ENCODE assay signal across 8 cellular contexts in genomic region chr10:43407576-43408330, GRCh38. TPM values are rescaled to one million over a fixed set of nuclear protein-coding genes. Genes with fewer than 3 reads are reported as not detected.
DNase-seq lines count a peak whose midpoint lies in the region; ATAC-seq and TF ChIP-seq lines count a peak whose summit lies in the region.

No MANE protein-coding gene starts in this region.

- H3K4me1 Mint-ChIP-seq in GM23338 (peaks cover 28% of the 10 kb centered on the region), glutamatergic neuron (ENCODE audit: low read depth, unreplicated experiment) (peaks cover 6% of the 10 kb centered on the region)

- peaks cover 33% of the 10 kb centered on the region for H3K4me1 ChIP-seq in GM23338 (ENCODE audit: insufficient read depth)
- H3K4me1 ChIP-seq in ovary (ENCODE audit: insufficient read depth), result peaks cover 8% of the 10 kb centered on the region
- H3K4me1 ChIP-seq in thyroid gland, result peaks cover 21 to 37% of the 10 kb centered on the region in 2 donors

- peaks cover 65% of the 10 kb centered on the region for H3K79me2 ChIP-seq in GM23338 (replicated peaks; ENCODE audit: insufficient read depth)

- H3K9me3 Mint-ChIP-seq in GM23338, result peaks cover 5% of the 10 kb centered on the region; the same call in 1 of the 3 replicates
- H3K9me3 Mint-ChIP-seq in activated naive CD4-positive, alpha-beta T cell treated with anti-CD3 and anti-CD28 coated beads, Interleukin-2, amount 50 U/mL, for 72 hours, result no peaks in the 10 kb centered on the region
- peaks cover 6% of the 10 kb centered on the region for H3K9me3 Mint-ChIP-seq in glutamatergic neuron (ENCODE audit: unreplicated experiment)

- ATAC-seq in GM23338, result peak; percentile 22
- ATAC-seq in activated naive CD4-positive, alpha-beta T cell treated with anti-CD3 and anti-CD28 coated beads, Interleukin-2, amount 50 U/mL, for 72 hours, result peak; percentile 55 to 56

- H3K27me3 Mint-ChIP-seq in GM23338 (ENCODE audit: insufficient read depth, low read depth, poor library complexity) (peaks cover 25% of the 10 kb centered on the region), glutamatergic neuron (ENCODE audit: unreplicated experiment) (peaks cover 3% of the 10 kb centered on the region)

- TF ChIP-seq CTCF in GM23338 (conservative IDR thresholded peaks at IDR 0.05; ENCODE audit: low read depth in 2 of 2) (peak; percentile 24), glutamatergic neuron (IDR thresholded peaks at IDR 0.05; ENCODE audit: partially characterized antibody, unreplicated experiment) (peak; percentile 58), ovary (IDR thresholded peaks at IDR 0.05) (peak in 2 of 3 donors; percentile 31 to 45), thyroid gland (IDR thresholded peaks at IDR 0.05) (peak in 4 of 6 experiments; percentile 14 to 21 (median 19))

- DNase-seq in GF-D8 (lab: John Stamatoyannopoulos, UW) (peak; percentile 82), GM23338 (ENCODE audit: low spot score) (peak; percentile 86), Kasumi-1 (lab: John Stamatoyannopoulos, UW) (peak; percentile 95), SK-N-DZ (ENCODE audit: low spot score) (peak; percentile 79), glutamatergic neuron (peak; percentile 77), ovary (peak; percentile 91 to 95 (median 92)), thyroid gland (peak; percentile 93 to 96)
- DNase-seq in activated naive CD4-positive, alpha-beta T cell treated with anti-CD3 and anti-CD28 coated beads, Interleukin-2, amount 50 U/mL, for 72 hours (ENCODE audit: low spot score in 2 of 2), result peak; percentile 87

- H3K9me2 ChIP-seq in GM23338 (ENCODE audit: insufficient read depth), result no peaks in the 10 kb centered on the region

- H3K9me3 ChIP-seq in ovary (no peaks in the 10 kb centered on the region), thyroid gland (no peaks in the 10 kb centered on the region)

- H3F3A ChIP-seq in GM23338 (replicated peaks; ENCODE audit: low read depth), result 0 out of 2 replicates have a peak, but pooled peaks cover 5% of the 10 kb centered on the region

- H3K36me3 Mint-ChIP-seq in GM23338 (ENCODE audit: low read depth), result peaks cover 30% of the 10 kb centered on the region
- peaks cover 57 to 59% of the 10 kb centered on the region in 2 donors for H3K36me3 Mint-ChIP-seq in activated naive CD4-positive, alpha-beta T cell treated with anti-CD3 and anti-CD28 coated beads, Interleukin-2, amount 50 U/mL, for 72 hours
- no peaks in the 10 kb centered on the region for H3K36me3 Mint-ChIP-seq in glutamatergic neuron (ENCODE audit: unreplicated experiment)

- no peaks in the 10 kb centered on the region for H3K27me3 ChIP-seq in GM23338 (ENCODE audit: insufficient read depth)
- H3K27me3 ChIP-seq in ovary, result no peaks in the 10 kb centered on the region
- H3K27me3 ChIP-seq in thyroid gland, result no peaks in the 10 kb centered on the region

- TF ChIP-seq POLR2A in ovary (IDR thresholded peaks at IDR 0.05) (peak; percentile 74), thyroid gland (IDR thresholded peaks at IDR 0.05) (peak in 1 of 2 donors; percentile 61)

- H3K4me3 ChIP-seq in GM23338 (peak overlapping the region; percentile 86), ovary (peak overlapping the region; percentile 66), thyroid gland (replicated peaks in 1 of 3) (peak overlapping the region; percentile 58 to 72 (median 67))

- 0 out of 2 replicates have a peak, but pooled peaks cover 8% of the 10 kb centered on the region for H3K36me3 ChIP-seq in GM23338 (ENCODE audit: insufficient read depth)
- H3K36me3 ChIP-seq in ovary, result no peaks in the 10 kb centered on the region
- no peaks in the 10 kb centered on the region for H3K36me3 ChIP-seq in thyroid gland

- intact Hi-C loops in ovary (cut with DNase I), result loop anchor here in 1 of 4 donors (2.0 kb wide), 1 partner anchor 13 kb away; no protein-coding TSS in a partner anchor
- intact Hi-C loops in thyroid gland (cut with DNase I), result no loop called here

- H3K27ac ChIP-seq in GM23338 (ENCODE audit: low read depth), result peak overlapping the region; percentile 96
- H3K27ac ChIP-seq in ovary, result peak overlapping the region; percentile 98 to 99
- H3K27ac ChIP-seq in thyroid gland, result peak overlapping the region; percentile 96 to 99 (median 98)

- H3K27ac Mint-ChIP-seq in GM23338 (peak overlapping the region; percentile 99), glutamatergic neuron (ENCODE audit: unreplicated experiment) (peak overlapping the region; percentile 78)
- peak overlapping the region; percentile 98 to 99 for H3K27ac Mint-ChIP-seq in activated naive CD4-positive, alpha-beta T cell treated with anti-CD3 and anti-CD28 coated beads, Interleukin-2, amount 50 U/mL, for 72 hours

- peak overlapping the region; percentile 83 for H3K4me2 ChIP-seq in GM23338

- H2AFZ ChIP-seq in GM23338, result no peak overlapping the region

- peak; percentile 89 for TF ChIP-seq EP300 in ovary (IDR thresholded peaks at IDR 0.05)

- peaks cover 32% of the 10 kb centered on the region for H4K20me1 ChIP-seq in GM23338 (replicated peaks; ENCODE audit: insufficient read depth)

- 0 to 1% (median 1%) methylated on average over 56 of the region's 56 CpGs for WGBS in ovary, 3 donors
- WGBS in thyroid gland, 2 donors, result 0% methylated on average over 43 to 53 of the region's 56 CpGs

- H3K4me3 Mint-ChIP-seq in GM23338 (peak overlapping the region; percentile 93), glutamatergic neuron (ENCODE audit: unreplicated experiment) (peak overlapping the region; percentile 91)

TF ChIP-seq in GM23338, 12 proteins besides CTCF, POLR2A, EP300 and RAD21:
- no peak for TF ChIP-seq ETS1 (IDR thresholded peaks at IDR 0.05)
- TF ChIP-seq EZH2phosphoT487 (IDR thresholded peaks at IDR 0.05; ENCODE audit: unreplicated experiment), result no peak
- no peak for TF ChIP-seq JUNB (IDR thresholded peaks at IDR 0.05; ENCODE audit: unreplicated experiment)
- peak; percentile 41 for TF ChIP-seq POLR2AphosphoS5 (IDR thresholded peaks at IDR 0.05; ENCODE audit: low read depth)

RNA-seq across cellular contexts. Expression of gene HNRNPF, which starts 1.2 kb away (rescaled TPM):
- total RNA-seq in GM23338 (2014; rRNA removed; shearing (Covaris generic)), result 346 and 378 TPM in 2 replicates
- 197 and 210 TPM in 2 replicates for polyA plus RNA-seq in GM23338 (2016; fragmentation: Nextera tagmentation; extraction: Ambion mirVana)
- 164 and 165 TPM in 2 replicates for polyA plus RNA-seq in SK-N-DZ (2014; cell fraction: cytosol; rRNA removed)
- polyA plus RNA-seq in SK-N-DZ (2014; cell fraction: nucleus; rRNA removed), result 49.1 and 84.0 TPM in 2 replicates
- total RNA-seq in activated naive CD4-positive, alpha-beta T cell treated with anti-CD3 and anti-CD28 coated beads, Interleukin-2, amount 50 U/mL, for 72 hours, result 100 to 1,000 TPM; 410 to 434 TPM
- total RNA-seq in glutamatergic neuron (ENCODE audit: unreplicated experiment), result 99.7 TPM
- 100 to 1,000 TPM; 100 to 220 (median 185) TPM for total RNA-seq in ovary
- polyA plus RNA-seq in ovary, result 100 to 1,000 TPM in 1 of 2 donors, 10 to 100 TPM in 1; 95.1 to 121 TPM
- 100 to 1,000 TPM; 148 to 158 (median 155) TPM for total RNA-seq in thyroid gland

RNA-seq across cellular contexts. Expression of gene ZNF487, which starts 29.2 kb away (rescaled TPM):
- total RNA-seq in GM23338 (2014; rRNA removed; shearing (Covaris generic)), result 1.0 and 4.6 TPM in 2 replicates
- 2.5 and 2.9 TPM in 2 replicates for polyA plus RNA-seq in GM23338 (2016; fragmentation: Nextera tagmentation; extraction: Ambion mirVana)
- 2.9 and 4.2 TPM in 2 replicates for polyA plus RNA-seq in SK-N-DZ (2014; cell fraction: cytosol; rRNA removed)
- polyA plus RNA-seq in SK-N-DZ (2014; cell fraction: nucleus; rRNA removed), result 2.2 and 2.6 TPM in 2 replicates
- 1 to 10 TPM; 2.7 to 4.1 TPM for total RNA-seq in activated naive CD4-positive, alpha-beta T cell treated with anti-CD3 and anti-CD28 coated beads, Interleukin-2, amount 50 U/mL, for 72 hours
- total RNA-seq in glutamatergic neuron (ENCODE audit: unreplicated experiment), result 2.1 TPM
- 10 to 100 TPM in 2 of 7 donors, 1 to 10 TPM in 5; 6.4 to 30.1 (median 8.7) TPM for total RNA-seq in ovary
- 1 to 10 TPM; 6.4 to 8.2 TPM for polyA plus RNA-seq in ovary
- 10 to 100 TPM; 11.9 to 21.7 (median 19.9) TPM for total RNA-seq in thyroid gland

RNA-seq across cellular contexts. Expression of gene FXYD4, which starts 36.3 kb away (rescaled TPM):
- total RNA-seq in GM23338 (2014; rRNA removed; shearing (Covaris generic)), result not detected in 2 replicates
- polyA plus RNA-seq in GM23338 (2016; fragmentation: Nextera tagmentation; extraction: Ambion mirVana) (not detected in 2 replicates), ovary (not detected)
- polyA plus RNA-seq in SK-N-DZ (2014; cell fraction: cytosol; rRNA removed), result not detected in 2 replicates
- not detected in 2 replicates for polyA plus RNA-seq in SK-N-DZ (2014; cell fraction: nucleus; rRNA removed)
- not detected for total RNA-seq in activated naive CD4-positive, alpha-beta T cell treated with anti-CD3 and anti-CD28 coated beads, Interleukin-2, amount 50 U/mL, for 72 hours
- total RNA-seq in glutamatergic neuron (ENCODE audit: unreplicated experiment) (not detected), ovary (not detected), thyroid gland (not detected)

Comparison
In these comparisons a context has a peak if more than half of its experiments do, and no peak if none do; other contexts are left out.
1. Peak in every context shown above with its lines: DNase-seq, ATAC-seq, H3K4me3 ChIP-seq and H3K27ac ChIP-seq.